15 cellular contexts compared by ENCODE assay signal in the genomic region with DNA sequence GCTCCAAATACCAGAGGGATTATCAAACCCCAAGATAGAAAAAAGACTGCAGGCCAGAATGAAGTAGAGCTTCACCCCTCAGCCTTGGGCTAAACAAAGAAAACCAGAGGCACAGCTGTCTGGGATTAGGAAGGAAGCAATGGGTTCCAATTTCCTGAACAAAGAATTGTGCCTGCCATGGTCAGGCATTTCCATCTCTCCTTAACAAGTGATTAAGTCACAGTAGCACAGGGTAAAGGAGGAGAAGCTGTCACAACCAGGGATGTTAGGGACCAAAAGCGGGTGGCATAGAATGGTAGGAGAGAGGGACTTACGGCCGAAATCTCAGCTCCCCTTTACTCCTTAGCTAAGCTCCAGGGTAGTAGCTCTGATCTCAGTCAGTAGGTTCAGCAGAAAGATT. TPM values are rescaled to one million over a fixed set of nuclear protein-coding genes. Genes with fewer than 3 reads are reported as not detected.
A peak's percentile ranks its signal among the peaks of the same experiment; 100 is the strongest.
DNase-seq lines count a peak whose midpoint lies in the region; ATAC-seq and TF ChIP-seq lines count a peak whose summit lies in the region.
"Had no signal": no experiment of that assay in that cellular context is flagged by ENCODE, and none has a peak within 500 bp of the region (broad histone marks: within the 10 kb centered on the region; RNA-seq: fewer than 3 reads in every experiment).

No MANE protein-coding gene starts in this region.

- peaks cover 16% of the 10 kb centered on the region for H3K36me3 Mint-ChIP-seq in T-cell

- H3K4me3 ChIP-seq in foreskin fibroblast (ENCODE audit: low read depth in 1 of 2, low read length in 2 of 2) = no peak overlapping the region
- H3K4me3 ChIP-seq: left lung, SK-N-MC, testis had no signal

- CTCF ChIA-PET in T-cell (lab: Charles Lee) = interaction anchor here in 1 of 2 donors (0.6 kb wide), 1 partner anchor 235 kb away, joined by 4 read pairs; no protein-coding TSS in a partner anchor

- no peak for TF ChIP-seq CTCF in foreskin fibroblast (IDR thresholded peaks at IDR 0.05; ENCODE audit: low read depth, low read length)

- peak overlapping the region; percentile 12 to 61 for H3K27ac Mint-ChIP-seq in T-cell

- H3K9me3 Mint-ChIP-seq in T-cell = no peaks in the 10 kb centered on the region

- ATAC-seq in T-cell (replicated peaks in 1 of 4) = no peak
- no peak for ATAC-seq in HG02973 (IDR thresholded peaks at IDR 0.05; ENCODE audit: unreplicated experiment)
- ATAC-seq: left lung, right cardiac atrium had no signal

- H3K4me3 Mint-ChIP-seq in T-cell = no peak overlapping the region

- peak; percentile 26 for DNase-seq in HCEC 1CT
- no peak for DNase-seq in T-cell
- peak; percentile 18 to 74 for DNase-seq in foreskin fibroblast
- DNase-seq in pulmonary artery endothelial cell (ENCODE audit: low read depth, low spot score) = peak; percentile 40
- DNase-seq in mesenteric fat pad (ENCODE audit: low spot score) = no peak
- DNase-seq in NCI-H1930 (lab: John Stamatoyannopoulos, UW) = no peak
- DNase-seq: BE2C, KBM-7, left lung, NCI-H1436, NCI-H446 treated with DMSO at 0.1 percent for 48 hours, right cardiac atrium, testis had no signal

- H3K4me1 Mint-ChIP-seq in T-cell = peaks cover 33 to 52% (median 37%) of the 10 kb centered on the region in 3 donors

- H3K27me3 Mint-ChIP-seq in T-cell = no peaks in the 10 kb centered on the region

- POLR2A ChIA-PET in T-cell (lab: Charles Lee) = interaction anchor here in 1 of 2 donors (0.5 kb wide), 1 partner anchor 48 kb away, joined by 7 read pairs; no protein-coding TSS in a partner anchor

RNA-seq across cellular contexts. Expression of a gene that starts 33.9 kb away (rescaled TPM):
- total RNA-seq in T-cell = 10 to 100 TPM; 20.8 to 33.7 (median 26.2) TPM
- 48.1 and 54.5 TPM in 2 replicates for total RNA-seq in pulmonary artery endothelial cell
- 75.2 TPM for total RNA-seq in mesenteric fat pad

Comparison
In these comparisons a context has a peak if more than half of its experiments do, and no peak if none do; other contexts are left out.
1. DNase-seq: peak in HCEC 1CT (single experiment), foreskin fibroblast (2 of 2) and pulmonary artery endothelial cell (single experiment); none in T-cell (0 of 34), mesenteric fat pad (single experiment) and NCI-H1930 (0 of 2).